Comparison of ENCODE assay signal across 22 cellular contexts in the genomic region with DNA sequence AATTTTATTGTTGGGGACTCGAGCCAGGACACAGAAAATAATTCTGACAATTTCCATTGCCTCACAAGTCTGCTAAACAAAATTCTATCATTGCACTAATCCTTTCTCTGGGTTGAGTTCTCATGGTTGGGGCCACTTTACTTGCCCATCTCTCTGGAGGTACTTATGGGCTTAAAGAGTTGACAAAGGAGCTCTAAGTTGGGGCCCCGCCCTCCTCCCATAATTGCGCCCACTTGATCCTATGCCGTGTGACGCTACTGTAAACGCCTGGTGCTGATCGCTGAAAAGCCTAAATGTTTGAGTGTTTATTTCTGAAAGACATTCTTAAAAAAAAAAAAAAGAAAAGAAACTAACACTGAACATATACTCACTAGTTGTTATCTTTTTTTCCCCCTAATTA.
A peak's percentile ranks its signal among the peaks of the same experiment; 100 is the strongest.
DNase-seq lines count a peak whose midpoint lies in the region; ATAC-seq, FAIRE-seq and TF ChIP-seq lines count a peak whose summit lies in the region.
"Had no signal": no experiment of that assay in that cellular context is flagged by ENCODE, and none has a peak within 500 bp of the region (broad histone marks: within the 10 kb centered on the region; RNA-seq: fewer than 3 reads in every experiment).

No MANE protein-coding gene starts in this region.

- TF ChIP-seq POLR2A in right lobe of liver (IDR thresholded peaks at IDR 0.05) (no peak), HepG2 (IDR thresholded peaks at IDR 0.05; ENCODE audit: insufficient read depth in 1 of 2, low read depth in 2 of 2, low read length in 2 of 2) (no peak)

- no peaks in the 10 kb centered on the region for H4K20me1 ChIP-seq in HepG2 (ENCODE audit: insufficient read depth, low read length)
- H4K20me1 ChIP-seq: BLaER1 had no signal

- no peak overlapping the region for H2AFZ ChIP-seq in HepG2 (ENCODE audit: low read length)

- no peak for TF ChIP-seq EP300 in HepG2 (IDR thresholded peaks at IDR 0.05; ENCODE audit: low read depth in 2 of 2, low read length in 2 of 2)
- TF ChIP-seq EP300 in HepG2 (CRISPR knock-in tag; IDR thresholded peaks at IDR 0.05; ENCODE audit: borderline replicate concordance), result no peak

- no peaks in the 10 kb centered on the region for H3K79me2 ChIP-seq in HepG2 (ENCODE audit: insufficient read depth, low read length)

- H3K36me3 ChIP-seq in right lobe of liver (no peaks in the 10 kb centered on the region), HepG2 (replicated peaks in 1 of 2; ENCODE audit: control insufficient read depth in 1 of 2, insufficient read depth in 2 of 2, low read length in 2 of 2) (no peaks in the 10 kb centered on the region), HAP-1 (replicated peaks) (no peaks in the 10 kb centered on the region), upper lobe of right lung (no peaks in the 10 kb centered on the region)
- H3K36me3 ChIP-seq: BLaER1 had no signal

- CTCF ChIA-PET in HepG2 (lab: Yijun Ruan, JAX; ENCODE audit: low intra/inter-chr PET ratio, low total read pairs), result no interaction called here

- ATAC-seq in right lobe of liver (no peak), HepG2 (no peak), upper lobe of right lung (peak; percentile 17), HG03354 (IDR thresholded peaks at IDR 0.05; ENCODE audit: poor library complexity, severe bottlenecking, unreplicated experiment) (no peak)
- ATAC-seq: CD8-positive, alpha-beta T cell; HCT116 had no signal

- H3K27me3 ChIP-seq in right lobe of liver (no peaks in the 10 kb centered on the region), HepG2 (ENCODE audit: control insufficient read depth in 1 of 2, insufficient read depth in 2 of 2, low read length in 2 of 2) (no peaks in the 10 kb centered on the region; a peak in 1 of 5 replicates), HAP-1 (ENCODE audit: low read depth) (no peaks in the 10 kb centered on the region), upper lobe of right lung (no peaks in the 10 kb centered on the region)
- H3K27me3 ChIP-seq: BLaER1 had no signal

- no peak for DNase-seq in right lobe of liver
- DNase-seq in HepG2 (ENCODE audit: low spot score), result no peak
- DNase-seq in HAP-1 (ENCODE audit: low spot score in 2 of 2), result peak; percentile 34 to 42
- DNase-seq in upper lobe of right lung, result no peak
- no peak for DNase-seq in AG20443 (ENCODE audit: low spot score)
- DNase-seq: 8988T; Caco-2; CD4-positive, CD25-positive, alpha-beta regulatory T cell; CD8-positive, alpha-beta T cell; DMS 273 treated with DMSO at 0.1 percent for 48 hours; DMS79; EL; GF-D8; H7 had no signal

- peak overlapping the region in 1 of 3 donors; percentile 38 for H3K4me3 ChIP-seq in right lobe of liver
- no peak overlapping the region for H3K4me3 ChIP-seq in HepG2 (replicated peaks in 1 of 3; ENCODE audit: insufficient read depth in 1 of 3, low read depth in 2 of 3, low read length in 3 of 3)
- no peak overlapping the region for H3K4me3 ChIP-seq in HAP-1
- no peak overlapping the region for H3K4me3 ChIP-seq in upper lobe of right lung
- H3K4me3 ChIP-seq: BLaER1 had no signal

- TF ChIP-seq RAD21 in HepG2 (CRISPR knock-in tag; IDR thresholded peaks at IDR 0.05), result no peak

- H3K4me2 ChIP-seq in HepG2 (ENCODE audit: low read depth, low read length), result no peak overlapping the region
- H3K4me2 ChIP-seq: BLaER1 had no signal

- intact Hi-C loops in right lobe of liver (cut with DNase I), result no loop called here
- intact Hi-C loops in HepG2 (cut with micrococcal nuclease; ENCODE audit: unreplicated experiment), result no loop called here
- intact Hi-C loops in upper lobe of right lung (cut with DNase I), result no loop called here

- peaks cover 0 to 30% (median 12%) of the 10 kb centered on the region in 4 donors for H3K4me1 ChIP-seq in right lobe of liver
- H3K4me1 ChIP-seq in HepG2 (ENCODE audit: insufficient read depth, low read length), result no peaks in the 10 kb centered on the region
- H3K4me1 ChIP-seq in HAP-1, result peaks cover 12% of the 10 kb centered on the region
- no peaks in the 10 kb centered on the region for H3K4me1 ChIP-seq in upper lobe of right lung
- H3K4me1 ChIP-seq: BLaER1 had no signal

- H3K9ac ChIP-seq in HepG2 (ENCODE audit: insufficient read depth, low read depth, low read length), result no peak overlapping the region
- H3K9ac ChIP-seq: BLaER1 had no signal

- no peaks in the 10 kb centered on the region for H3K9me3 ChIP-seq in right lobe of liver
- H3K9me3 ChIP-seq in HepG2 (ENCODE audit: low read length), result no peaks in the 10 kb centered on the region
- no peaks in the 10 kb centered on the region for H3K9me3 ChIP-seq in HAP-1
- no peaks in the 10 kb centered on the region for H3K9me3 ChIP-seq in upper lobe of right lung
- H3K9me3 ChIP-seq: BLaER1, Caco-2 had no signal

- TF ChIP-seq CTCF in right lobe of liver (IDR thresholded peaks at IDR 0.05), result no peak
- no peak for TF ChIP-seq CTCF in HepG2 (CRISPR knock-in tag; IDR thresholded peaks at IDR 0.05)
- TF ChIP-seq CTCF in upper lobe of right lung (IDR thresholded peaks at IDR 0.05), result no peak

- in situ Hi-C loops in HepG2 (cut with HindIII; ENCODE audit: extremely low pct_ligation_motif_present, low pct_unique_long_range_greater_than_20kb) (no loop called here), HAP-1 (cut with MboI; ENCODE audit: low sequenced_read_pairs) (no loop called here)

- H3K27ac ChIP-seq in right lobe of liver (peak overlapping the region in 2 of 3 donors; percentile 47 to 56), HepG2 (ENCODE audit: extremely low read length, insufficient read depth, low read length) (no peak overlapping the region), upper lobe of right lung (no peak overlapping the region)
- H3K27ac ChIP-seq: BLaER1, C4-2B had no signal

- POLR2A ChIA-PET in HepG2 (lab: Yijun Ruan, JAX), result no interaction called here

- no TSS peak for BruUV-seq in HepG2 (replicated peaks; lab: Mats Ljungman, UMichigan)

- WGBS in right lobe of liver (ENCODE audit: insufficient coverage, low coverage, low lambda C conversion rate, missing lambda C conversion rate), result 74% methylated on average over 7 of the region's 7 CpGs
- 53% methylated on average over 7 of the region's 7 CpGs for WGBS in HepG2 (ENCODE audit: low lambda C conversion rate)

- FAIRE-seq in HepG2 (lab: Jason Lieb, UNC), result no peak
- FAIRE-seq: D721Med, GM12891, GM18507, H1 had no signal

TF ChIP-seq in HepG2, 621 proteins besides CTCF, POLR2A, EP300 and RAD21 (continues in another document):
- TF ChIP-seq FOXJ3 (CRISPR knock-in tag; IDR thresholded peaks at IDR 0.05; ENCODE audit: borderline replicate concordance), result no peak
- TF ChIP-seq REXO4 (CRISPR knock-in tag; IDR thresholded peaks at IDR 0.05; ENCODE audit: borderline replicate concordance), result no peak
- TF ChIP-seq ZNF879 (CRISPR knock-in tag; IDR thresholded peaks at IDR 0.05), result no peak
- TF ChIP-seq, protein P1, sequence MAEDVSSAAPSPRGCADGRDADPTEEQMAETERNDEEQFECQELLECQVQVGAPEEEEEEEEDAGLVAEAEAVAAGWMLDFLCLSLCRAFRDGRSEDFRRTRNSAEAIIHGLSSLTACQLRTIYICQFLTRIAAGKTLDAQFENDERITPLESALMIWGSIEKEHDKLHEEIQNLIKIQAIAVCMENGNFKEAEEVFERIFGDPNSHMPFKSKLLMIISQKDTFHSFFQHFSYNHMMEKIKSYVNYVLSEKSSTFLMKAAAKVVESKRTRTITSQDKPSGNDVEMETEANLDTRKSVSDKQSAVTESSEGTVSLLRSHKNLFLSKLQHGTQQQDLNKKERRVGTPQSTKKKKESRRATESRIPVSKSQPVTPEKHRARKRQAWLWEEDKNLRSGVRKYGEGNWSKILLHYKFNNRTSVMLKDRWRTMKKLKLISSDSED (CRISPR knock-in tag; IDR thresholded peaks at IDR 0.05), result no peak
- TF ChIP-seq ZNF546 (CRISPR knock-in tag; conservative IDR thresholded peaks at IDR 0.05), result no peak
- no peak for TF ChIP-seq ZFX (CRISPR knock-in tag; IDR thresholded peaks at IDR 0.05; ENCODE audit: low read depth)
- TF ChIP-seq NCOA5 (CRISPR knock-in tag; IDR thresholded peaks at IDR 0.05), result no peak
- no peak for TF ChIP-seq PCBP1 (IDR thresholded peaks at IDR 0.05; ENCODE audit: borderline replicate concordance, low read depth, low read length)
- TF ChIP-seq, protein P2, sequence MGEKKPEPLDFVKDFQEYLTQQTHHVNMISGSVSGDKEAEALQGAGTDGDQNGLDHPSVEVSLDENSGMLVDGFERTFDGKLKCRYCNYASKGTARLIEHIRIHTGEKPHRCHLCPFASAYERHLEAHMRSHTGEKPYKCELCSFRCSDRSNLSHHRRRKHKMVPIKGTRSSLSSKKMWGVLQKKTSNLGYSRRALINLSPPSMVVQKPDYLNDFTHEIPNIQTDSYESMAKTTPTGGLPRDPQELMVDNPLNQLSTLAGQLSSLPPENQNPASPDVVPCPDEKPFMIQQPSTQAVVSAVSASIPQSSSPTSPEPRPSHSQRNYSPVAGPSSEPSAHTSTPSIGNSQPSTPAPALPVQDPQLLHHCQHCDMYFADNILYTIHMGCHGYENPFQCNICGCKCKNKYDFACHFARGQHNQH (CRISPR knock-in tag; IDR thresholded peaks at IDR 0.05), result no peak
- TF ChIP-seq TAF15 (IDR thresholded peaks at IDR 0.05; ENCODE audit: low read depth, low read length, poor library complexity, severe bottlenecking), result no peak
- no peak for TF ChIP-seq ZNF354B (CRISPR knock-in tag; IDR thresholded peaks at IDR 0.05)
- TF ChIP-seq ZZZ3 (CRISPR knock-in tag; IDR thresholded peaks at IDR 0.05; ENCODE audit: borderline replicate concordance), result no peak
- TF ChIP-seq ETV6 (CRISPR knock-in tag; conservative IDR thresholded peaks at IDR 0.05), result no peak
- TF ChIP-seq KLF6 (CRISPR knock-in tag; IDR thresholded peaks at IDR 0.05), result no peak
- TF ChIP-seq, protein P3, sequence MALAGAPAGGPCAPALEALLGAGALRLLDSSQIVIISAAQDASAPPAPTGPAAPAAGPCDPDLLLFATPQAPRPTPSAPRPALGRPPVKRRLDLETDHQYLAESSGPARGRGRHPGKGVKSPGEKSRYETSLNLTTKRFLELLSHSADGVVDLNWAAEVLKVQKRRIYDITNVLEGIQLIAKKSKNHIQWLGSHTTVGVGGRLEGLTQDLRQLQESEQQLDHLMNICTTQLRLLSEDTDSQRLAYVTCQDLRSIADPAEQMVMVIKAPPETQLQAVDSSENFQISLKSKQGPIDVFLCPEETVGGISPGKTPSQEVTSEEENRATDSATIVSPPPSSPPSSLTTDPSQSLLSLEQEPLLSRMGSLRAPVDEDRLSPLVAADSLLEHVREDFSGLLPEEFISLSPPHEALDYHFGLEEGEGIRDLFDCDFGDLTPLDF (CRISPR knock-in tag; IDR thresholded peaks at IDR 0.05), result no peak

Comparison
In these comparisons a context has a peak if more than half of its experiments do, and no peak if none do; other contexts are left out.
1. H3K27ac ChIP-seq: peak in right lobe of liver (2 of 3); none in HepG2 (single experiment) and upper lobe of right lung (single experiment).
2. DNase-seq: peak in HAP-1 (2 of 2); none in right lobe of liver (0 of 3), HepG2 (single experiment), upper lobe of right lung (single experiment) and AG20443 (single experiment).